In genomic region chr19:55635334-55635717, GRCh38 we compare ENCODE assay signal across 6 cellular contexts. TPM values are rescaled to one million over a fixed set of nuclear protein-coding genes. Genes with fewer than 3 reads are reported as not detected.
DNase-seq lines count a peak whose midpoint lies in the region; ATAC-seq, FAIRE-seq and TF ChIP-seq lines count a peak whose summit lies in the region.

No MANE protein-coding gene starts in this region.

- no peak for TF ChIP-seq CTCF in heart left ventricle (IDR thresholded peaks at IDR 0.05)

- H3K27ac Mint-ChIP-seq in activated CD4-positive, alpha-beta T cell treated with anti-CD3 and anti-CD28 coated beads for 36 hours: peak overlapping the region; percentile 100

- no peaks in the 10 kb centered on the region for H3K9me3 ChIP-seq in heart left ventricle
- no peaks in the 10 kb centered on the region for H3K9me3 ChIP-seq in thymus (ENCODE audit: control insufficient read depth)

- TF ChIP-seq POLR2A in heart left ventricle (IDR thresholded peaks at IDR 0.05): no peak

- H3K27ac ChIP-seq in heart left ventricle (peak overlapping the region; percentile 88 to 99 (median 97)), thymus (ENCODE audit: low read depth) (peak overlapping the region; percentile 97)

- H3K36me3 ChIP-seq in heart left ventricle (peaks cover 0 to 6% (median 0%) of the 10 kb centered on the region in 9 donors), thymus (ENCODE audit: control insufficient read depth, insufficient read depth) (peaks cover 9% of the 10 kb centered on the region)

- H3K9me3 Mint-ChIP-seq in activated CD4-positive, alpha-beta T cell treated with anti-CD3 and anti-CD28 coated beads for 36 hours (ENCODE audit: low read depth): no peaks in the 10 kb centered on the region

- peaks cover 31% of the 10 kb centered on the region for H3K36me3 Mint-ChIP-seq in activated CD4-positive, alpha-beta T cell treated with anti-CD3 and anti-CD28 coated beads for 36 hours (ENCODE audit: low read depth)

- POLR2A ChIA-PET in activated CD4-positive, alpha-beta T cell treated with anti-CD3 and anti-CD28 coated beads for 36 hours (lab: Charles Lee): no interaction called here

- H3K4me1 Mint-ChIP-seq in activated CD4-positive, alpha-beta T cell treated with anti-CD3 and anti-CD28 coated beads for 36 hours: peaks cover 60% of the 10 kb centered on the region

- no peak for FAIRE-seq in RCC 7860 (lab: Jason Lieb, UNC)
- FAIRE-seq in frontal cortex (lab: Jason Lieb, UNC): no peak

- DNase-seq in activated CD4-positive, alpha-beta T cell treated with anti-CD3 and anti-CD28 coated beads for 36 hours: peak; percentile 46
- no peak for DNase-seq in activated CD4-positive, alpha-beta T cell treated with anti-CD3 and anti-CD28 coated beads for 1 hour
- DNase-seq in heart left ventricle: no peak
- no peak for DNase-seq in RCC 7860 (ENCODE audit: low spot score)
- DNase-seq in frontal cortex (ENCODE audit: low spot score in 2 of 2): no peak

- ATAC-seq in activated CD4-positive, alpha-beta T cell treated with anti-CD3 and anti-CD28 coated beads for 36 hours: peak; percentile 19
- ATAC-seq in heart left ventricle: no peak

- intact Hi-C loops in activated CD4-positive, alpha-beta T cell treated with anti-CD3 and anti-CD28 coated beads for 36 hours (cut with DNase I, micrococcal nuclease): loop anchor here (1.0 to 2.0 kb wide), 3 partner anchors 8 to 55 kb away; partner anchors contain the start of genes FIZ1 (in 1 of the 2), ZNF579 (in 1 of the 2) and ZNF581 (in 1 of the 2)
- intact Hi-C loops in heart left ventricle (cut with DNase I): loop anchor here in 3 of 10 donors (2.0 to 10.0 kb wide), 3 partner anchors 17 to 251 kb away; partner anchors contain the start of genes RPL28 (in 1 of the 3) and TMEM238 (in 1 of the 3)

- 6 to 16% (median 11%) methylated on average over 9 of the region's 9 CpGs for WGBS in heart left ventricle, 4 donors
- WGBS in thymus: 20% methylated on average over 9 of the region's 9 CpGs

- CTCF ChIA-PET in activated CD4-positive, alpha-beta T cell treated with anti-CD3 and anti-CD28 coated beads for 36 hours (lab: Charles Lee): interaction anchor here (0.6 to 3.1 kb wide), 2 partner anchors 48 to 150 kb away, joined by 3 to 11 read pairs; no protein-coding TSS in a partner anchor

- H3K27me3 ChIP-seq in heart left ventricle (no peaks in the 10 kb centered on the region), thymus (ENCODE audit: control insufficient read depth, insufficient read depth) (no peaks in the 10 kb centered on the region)

- peaks cover 9 to 65% (median 35%) of the 10 kb centered on the region in 12 donors for H3K4me1 ChIP-seq in heart left ventricle
- peaks cover 21% of the 10 kb centered on the region for H3K4me1 ChIP-seq in thymus (ENCODE audit: control insufficient read depth, insufficient read depth, low read length)

- no peaks in the 10 kb centered on the region for H3K27me3 Mint-ChIP-seq in activated CD4-positive, alpha-beta T cell treated with anti-CD3 and anti-CD28 coated beads for 36 hours

- peak overlapping the region; percentile 75 to 100 (median 98) for H3K4me3 ChIP-seq in heart left ventricle
- peak overlapping the region; percentile 98 for H3K4me3 ChIP-seq in thymus (ENCODE audit: low read length)

- peak overlapping the region; percentile 95 for H3K4me3 Mint-ChIP-seq in activated CD4-positive, alpha-beta T cell treated with anti-CD3 and anti-CD28 coated beads for 36 hours

RNA-seq across cellular contexts. Expression of gene ZNF580, which starts 5.5 kb away (rescaled TPM):
- 10 to 100 TPM; 24.2 to 35.6 TPM for total RNA-seq in activated CD4-positive, alpha-beta T cell treated with anti-CD3 and anti-CD28 coated beads for 36 hours
- total RNA-seq in heart left ventricle (10 to 100 TPM; 17.0 to 41.5 (median 21.2) TPM), frontal cortex (2.4 TPM)
- polyA plus RNA-seq in heart left ventricle (10 to 100 TPM in 1 of 2 donors, 1 to 10 TPM in 1; 8.2 to 18.4 TPM), thymus (32.9 TPM)

RNA-seq across cellular contexts. Expression of gene ZNF581, which starts 8.1 kb away (rescaled TPM):
- 10 to 100 TPM; 18.9 to 26.9 TPM for total RNA-seq in activated CD4-positive, alpha-beta T cell treated with anti-CD3 and anti-CD28 coated beads for 36 hours
- total RNA-seq in heart left ventricle (10 to 100 TPM in 2 of 9 donors, 1 to 10 TPM in 7; 4.7 to 12.7 (median 7.2) TPM), frontal cortex (6.5 TPM)
- polyA plus RNA-seq in heart left ventricle (1 to 10 TPM; 5.5 to 9.3 TPM), thymus (22.9 TPM)

RNA-seq across cellular contexts. Expression of gene ZNF784, which starts 11.0 kb away (rescaled TPM):
- 1 to 10 TPM; 3.2 to 4.3 TPM for total RNA-seq in activated CD4-positive, alpha-beta T cell treated with anti-CD3 and anti-CD28 coated beads for 36 hours
- total RNA-seq in heart left ventricle (10 to 100 TPM in 4 of 9 donors, 1 to 10 TPM in 5; 6.7 to 15.8 (median 9.2) TPM), frontal cortex (4.5 TPM)
- polyA plus RNA-seq in heart left ventricle (10 to 100 TPM in 1 of 2 donors, 1 to 10 TPM in 1; 8.5 to 10.4 TPM), thymus (5.4 TPM)

RNA-seq across cellular contexts. Expression of gene CCDC106, which starts 12.7 kb away (rescaled TPM):
- total RNA-seq in activated CD4-positive, alpha-beta T cell treated with anti-CD3 and anti-CD28 coated beads for 36 hours: 1 to 10 TPM; 6.2 to 6.3 TPM
- total RNA-seq in heart left ventricle (10 to 100 TPM; 11.7 to 25.8 (median 16.5) TPM), frontal cortex (9.4 TPM)
- polyA plus RNA-seq in heart left ventricle (10 to 100 TPM; 11.9 to 27.7 TPM), thymus (17.2 TPM)

RNA-seq across cellular contexts. Expression of gene U2AF2, which starts 19.5 kb away (rescaled TPM):
- 100 to 1,000 TPM; 252 to 292 TPM for total RNA-seq in activated CD4-positive, alpha-beta T cell treated with anti-CD3 and anti-CD28 coated beads for 36 hours
- total RNA-seq in heart left ventricle (10 to 100 TPM; 39.9 to 88.1 (median 69.9) TPM), frontal cortex (70.1 TPM)
- polyA plus RNA-seq in heart left ventricle (100 to 1,000 TPM in 1 of 2 donors, 10 to 100 TPM in 1; 72.7 to 104 TPM), thymus (123 TPM)
